ENCODE assay signal across 29 cellular contexts in the genomic region with DNA sequence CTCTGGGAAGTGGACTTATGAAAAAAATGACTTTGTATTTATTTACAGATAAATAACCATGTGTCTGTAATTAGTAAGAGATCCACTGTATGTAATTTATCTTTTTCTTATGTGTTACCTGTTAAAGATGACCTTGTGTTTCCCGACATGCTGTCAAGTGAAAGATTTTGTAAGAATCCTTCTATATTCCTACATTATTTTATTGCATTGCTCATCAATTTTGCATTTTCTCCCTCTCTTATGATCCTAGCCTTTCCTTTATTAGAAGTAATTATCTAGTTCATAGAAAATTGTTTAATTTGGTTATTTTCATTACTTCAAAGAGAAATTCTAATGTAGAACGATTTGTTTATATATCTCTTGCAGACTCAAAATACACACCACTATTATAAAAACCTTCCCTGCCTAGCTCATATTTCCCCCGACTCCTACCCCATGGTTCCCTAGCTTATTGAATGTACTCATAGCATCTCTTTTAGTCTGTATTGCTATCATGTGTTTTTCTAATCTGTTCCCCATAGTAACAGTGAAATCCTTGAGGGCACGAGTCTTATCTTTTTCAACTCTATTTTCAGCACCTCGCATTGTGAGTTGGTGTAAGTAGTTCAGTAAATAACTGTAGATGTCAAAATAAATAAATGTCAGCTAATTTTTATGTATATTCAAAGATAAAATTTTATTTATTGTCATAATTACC.
"Had no signal": no experiment of that assay in that cellular context is flagged by ENCODE, and none has a peak within 500 bp of the region (broad histone marks: within the 10 kb centered on the region; RNA-seq: fewer than 3 reads in every experiment).

No MANE protein-coding gene starts in this region.

- H3K27me3 Mint-ChIP-seq: naive B cell; stimulated activated naive B cell treated with anti-CD40 and anti-IgM and Interleukin-4, amounts not matched to agents 10 μg/mL and 1 μg/mL and 100 μg/mL, for 72 hours had no signal

- H3K4me3 Mint-ChIP-seq: mesothelial cell of epicardium; naive B cell; natural killer cell; nephron progenitor cell; neural progenitor cell; stimulated activated naive B cell treated with anti-CD40 and anti-IgM and Interleukin-4, amounts not matched to agents 10 μg/mL and 1 μg/mL and 100 μg/mL, for 72 hours had no signal

- H3K36me3 Mint-ChIP-seq: naive B cell; natural killer cell; neural progenitor cell; stimulated activated naive B cell treated with anti-CD40 and anti-IgM and Interleukin-4, amounts not matched to agents 10 μg/mL and 1 μg/mL and 100 μg/mL, for 72 hours had no signal

- H3K4me1 ChIP-seq: neural progenitor cell, parathyroid adenoma, psoas muscle, stomach, testis, thyroid gland, transverse colon, upper lobe of left lung, vagina had no signal

- H3K4me3 ChIP-seq: lung, neural progenitor cell, psoas muscle, skin epidermis, stomach, testis, thyroid gland, transverse colon, upper lobe of left lung, vagina had no signal

- FAIRE-seq: keratinocyte had no signal

- ATAC-seq: left lobe of liver; natural killer cell; psoas muscle; sciatic nerve; stimulated activated naive B cell treated with anti-CD40 and anti-IgM and Interleukin-4, amounts not matched to agents 10 μg/mL and 1 μg/mL and 100 μg/mL, for 72 hours; stimulated activated naive CD8-positive, alpha-beta T cell treated with anti-CD3 and anti-CD28 coated beads, Interleukin-15, Interleukin-2, amounts not matched to agents 100 U/mL and 50 U/mL, for 24 hours had no signal

- H3K27me3 ChIP-seq: neural progenitor cell, neutrophil, stomach, testis, thyroid gland, transverse colon, upper lobe of left lung, vagina had no signal

- H3K4me1 Mint-ChIP-seq: naive B cell; natural killer cell; nephron progenitor cell; stimulated activated naive B cell treated with anti-CD40 and anti-IgM and Interleukin-4, amounts not matched to agents 10 μg/mL and 1 μg/mL and 100 μg/mL, for 72 hours had no signal

- H3K27ac ChIP-seq: neural progenitor cell, neutrophil, parathyroid adenoma, psoas muscle, skin epidermis, stomach, testis, thyroid gland, transverse colon, upper lobe of left lung, vagina had no signal

- H3K36me3 ChIP-seq: neural progenitor cell, neutrophil, stomach, thyroid gland, transverse colon, upper lobe of left lung, vagina had no signal

- H3K27ac Mint-ChIP-seq: mesothelial cell of epicardium; naive B cell; natural killer cell; nephron progenitor cell; neural progenitor cell; stimulated activated naive B cell treated with anti-CD40 and anti-IgM and Interleukin-4, amounts not matched to agents 10 μg/mL and 1 μg/mL and 100 μg/mL, for 72 hours had no signal

- H3K9me3 ChIP-seq: psoas muscle, testis, thyroid gland, transverse colon, upper lobe of left lung, vagina had no signal

- DNase-seq: kidney glomerular epithelial cell; left cardiac atrium; mesendoderm; naive B cell; natural killer cell; nephron progenitor cell; occipital lobe; psoas muscle; stimulated activated CD4-positive, alpha-beta T cell treated with anti-CD3 and anti-CD28 coated beads, Interleukin-12 subunit alpha, Interleukin-12 subunit beta, amount 100 ng/mL, for 4 hours; stimulated activated CD4-positive, alpha-beta T cell treated with anti-CD3 and anti-CD28 coated beads, Interleukin-15, amount 100 ng/mL, for 24 hours; stimulated activated CD4-positive, alpha-beta T cell treated with anti-CD3 and anti-CD28 coated beads, Interleukin-2, amount 100 ng/mL, for 24 hours; stimulated activated CD4-positive, alpha-beta T cell treated with anti-CD3 and anti-CD28 coated beads, Interleukin-4, amount 100 ng/mL, for 1 hour; stimulated activated naive B cell treated with anti-CD40 and anti-IgM and Interleukin-4, amounts not matched to agents 10 μg/mL and 1 μg/mL and 100 μg/mL, for 72 hours; stimulated activated naive CD8-positive, alpha-beta T cell treated with anti-CD3 and anti-CD28 coated beads, Interleukin-15, Interleukin-2, amounts not matched to agents 100 U/mL and 50 U/mL, for 24 hours; stomach; testis; thyroid gland; transverse colon; upper lobe of left lung had no signal
